In the genomic region with DNA sequence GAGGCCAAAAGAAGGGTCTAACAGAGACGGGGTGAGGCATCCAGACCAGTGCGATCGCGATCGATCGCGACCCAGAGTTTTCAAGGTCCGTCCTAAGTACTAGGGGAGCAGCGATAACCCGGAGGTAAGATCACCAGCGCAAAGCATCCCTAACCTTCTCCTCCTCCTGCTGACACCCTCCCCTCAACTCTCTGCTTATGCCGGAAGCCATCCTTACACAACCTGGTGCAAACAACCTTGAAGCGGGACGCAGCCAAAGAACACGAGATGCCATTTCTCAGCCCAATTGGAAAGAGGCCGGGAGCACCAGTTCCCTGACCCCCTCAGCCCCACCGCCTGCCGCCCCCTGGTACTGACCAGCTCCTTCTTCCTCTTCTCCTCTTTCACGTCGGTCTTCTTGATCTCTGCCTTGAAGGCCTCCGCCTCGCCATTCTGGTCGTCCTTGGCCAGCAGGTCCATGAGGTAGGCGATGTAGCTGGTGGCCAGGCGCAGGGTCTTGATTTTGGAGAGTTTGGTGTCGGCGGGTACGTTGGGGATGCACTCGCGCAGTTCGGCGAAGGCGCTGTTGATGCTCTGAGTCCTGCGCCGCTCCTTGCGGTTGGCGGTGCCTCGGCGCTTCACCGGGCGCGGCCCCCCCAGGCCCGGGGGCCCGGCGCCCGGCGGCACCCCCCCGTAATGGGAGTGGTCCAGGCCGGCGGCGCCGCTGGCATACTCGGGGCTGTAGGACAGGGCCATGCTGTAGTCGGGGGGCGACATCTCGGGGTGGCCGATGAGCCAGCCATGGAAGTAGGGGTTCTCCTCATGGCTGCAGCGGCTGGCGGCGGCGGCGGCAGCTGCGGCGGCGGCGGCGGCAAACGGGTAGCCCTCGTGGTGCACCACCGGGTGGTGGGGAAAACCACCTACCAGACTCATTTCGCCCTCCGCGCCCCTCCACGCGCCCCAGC, we compare ENCODE assay signal across 9 cellular contexts. TPM values are rescaled to one million over a fixed set of nuclear protein-coding genes. Genes with fewer than 3 reads are reported as not detected.
DNase-seq lines count a peak whose midpoint lies in the region; ATAC-seq and TF ChIP-seq lines count a peak whose summit lies in the region.
"Had no signal": no experiment of that assay in that cellular context is flagged by ENCODE, and none has a peak within 500 bp of the region (broad histone marks: within the 10 kb centered on the region; RNA-seq: fewer than 3 reads in every experiment).

No MANE protein-coding gene starts in this region.

- peaks cover 14% of the 10 kb centered on the region for H3K4me1 Mint-ChIP-seq in chondrocyte (ENCODE audit: low read depth)
- H3K4me1 Mint-ChIP-seq in naive thymus-derived CD8-positive, alpha-beta T cell, result peaks cover 7 to 41% (median 22%) of the 10 kb centered on the region in 4 donors

- H3K27ac Mint-ChIP-seq in chondrocyte (ENCODE audit: unreplicated experiment), result no peak overlapping the region
- peak overlapping the region in 2 of 10 donors; percentile 2 to 82 for H3K27ac Mint-ChIP-seq in naive thymus-derived CD8-positive, alpha-beta T cell

- peaks cover 14% of the 10 kb centered on the region for H3K36me3 Mint-ChIP-seq in chondrocyte (ENCODE audit: low read depth)
- H3K36me3 Mint-ChIP-seq in naive thymus-derived CD8-positive, alpha-beta T cell, result peaks cover 9 to 26% (median 24%) of the 10 kb centered on the region in 3 donors

- POLR2A ChIA-PET in naive thymus-derived CD8-positive, alpha-beta T cell (lab: Charles Lee), result no interaction called here

- peak overlapping the region; percentile 33 for H3K4me3 Mint-ChIP-seq in chondrocyte (ENCODE audit: unreplicated experiment)
- H3K4me3 Mint-ChIP-seq in naive thymus-derived CD8-positive, alpha-beta T cell, result peak overlapping the region in 9 of 10 donors; percentile 29 to 82 (median 67)

- peaks cover 89% of the 10 kb centered on the region for H3K27me3 Mint-ChIP-seq in chondrocyte (ENCODE audit: low read depth)
- H3K27me3 Mint-ChIP-seq in naive thymus-derived CD8-positive, alpha-beta T cell, result peaks cover 55 to 96% (median 71%) of the 10 kb centered on the region in 5 donors

- ATAC-seq in naive thymus-derived CD8-positive, alpha-beta T cell, result no peak

- peak; percentile 60 for DNase-seq in AG20443 (ENCODE audit: low spot score)
- peak; percentile 8 for DNase-seq in HuH-7 (ENCODE audit: low spot score)
- no peak for DNase-seq in chondrocyte (ENCODE audit: low spot score)
- DNase-seq in naive thymus-derived CD8-positive, alpha-beta T cell, result no peak
- DNase-seq in DMS79 (lab: John Stamatoyannopoulos, UW), result no peak
- no peak for DNase-seq in NCI-H1105 (lab: John Stamatoyannopoulos, UW)
- no peak for DNase-seq in NCI-H2029 treated with DMSO at 0.1 percent for 48 hours (lab: John Stamatoyannopoulos, UW)
- no peak for DNase-seq in OCI-M2 (lab: John Stamatoyannopoulos, UW; ENCODE audit: unreplicated experiment)
- DNase-seq: foreskin melanocyte had no signal

- no peak for TF ChIP-seq CTCF in chondrocyte (IDR thresholded peaks at IDR 0.05)

- peaks cover 3% of the 10 kb centered on the region for H3K9me3 Mint-ChIP-seq in chondrocyte (ENCODE audit: low read depth)
- peaks cover 0 to 58% (median 22%) of the 10 kb centered on the region in 9 donors for H3K9me3 Mint-ChIP-seq in naive thymus-derived CD8-positive, alpha-beta T cell

RNA-seq across cellular contexts. Expression of gene HAND2, which starts 1.4 kb away (rescaled TPM):
- total RNA-seq in chondrocyte, result not detected in 3 replicates
- total RNA-seq in naive thymus-derived CD8-positive, alpha-beta T cell, result not detected
- not detected for polyA plus RNA-seq in naive thymus-derived CD8-positive, alpha-beta T cell

Comparison
In these comparisons a context has a peak if more than half of its experiments do, and no peak if none do; other contexts are left out.
1. DNase-seq: peak in AG20443 (single experiment) and HuH-7 (single experiment); none in chondrocyte (single experiment), naive thymus-derived CD8-positive, alpha-beta T cell (0 of 10), DMS79 (single experiment), NCI-H1105 (single experiment), NCI-H2029 treated with DMSO at 0.1 percent for 48 hours (single experiment) and OCI-M2 (single experiment).